21 cellular contexts compared by ENCODE assay signal in genomic region chr17:69715656-69716055, GRCh38.
"Had no signal": no experiment of that assay in that cellular context is flagged by ENCODE, and none has a peak within 500 bp of the region (broad histone marks: within the 10 kb centered on the region; RNA-seq: fewer than 3 reads in every experiment).

No MANE protein-coding gene starts in this region.

- H3K9me3 ChIP-seq: esophagus muscularis mucosa, gastrocnemius medialis, heart right ventricle, pancreas, uterus had no signal

- H3K36me3 Mint-ChIP-seq: natural killer cell; stimulated activated effector memory CD8-positive, alpha-beta T cell treated with anti-CD3 and anti-CD28 coated beads, Interleukin-12 subunit alpha, Interleukin-12 subunit beta, amount 100 ng/mL, for 72 hours; type B pancreatic cell had no signal

- DNase-seq: cortex of kidney; dorsolateral prefrontal cortex; effector memory CD4-positive, alpha-beta T cell; gastrocnemius medialis; heart right ventricle; hypothalamus; mammary epithelial cell; natural killer cell; occipital lobe; pancreas; right cardiac atrium; small intestine; stimulated activated CD4-positive, alpha-beta T cell treated with anti-CD3 and anti-CD28 coated beads, Interleukin-4, amount 100 ng/mL, for 1 hour; stimulated activated CD8-positive, alpha-beta memory T cell treated with anti-CD3 and anti-CD28 coated beads, Interleukin-4, amount 100 ng/mL, for 48 hours; uterus had no signal

- H3K4me1 ChIP-seq: uterus had no signal

- H3K4me3 ChIP-seq: dorsolateral prefrontal cortex, esophagus muscularis mucosa, gastrocnemius medialis, heart right ventricle, pancreas, uterus had no signal

- H3K4me3 Mint-ChIP-seq: natural killer cell; stimulated activated effector memory CD8-positive, alpha-beta T cell treated with anti-CD3 and anti-CD28 coated beads, Interleukin-12 subunit alpha, Interleukin-12 subunit beta, amount 100 ng/mL, for 72 hours; type B pancreatic cell had no signal

- H3K27me3 ChIP-seq: dorsolateral prefrontal cortex, esophagus muscularis mucosa, gastrocnemius medialis, heart right ventricle, pancreas, uterus had no signal

- H3K27ac Mint-ChIP-seq: natural killer cell; progenitor cell of endocrine pancreas; stimulated activated effector memory CD8-positive, alpha-beta T cell treated with anti-CD3 and anti-CD28 coated beads, Interleukin-12 subunit alpha, Interleukin-12 subunit beta, amount 100 ng/mL, for 72 hours; type B pancreatic cell had no signal

- H3K27me3 Mint-ChIP-seq: progenitor cell of endocrine pancreas, type B pancreatic cell had no signal

- H3K36me3 ChIP-seq: esophagus muscularis mucosa, gastrocnemius medialis, heart right ventricle, pancreas, uterus had no signal

- H3K27ac ChIP-seq: dorsolateral prefrontal cortex, epithelial cell of prostate, esophagus muscularis mucosa, gastrocnemius medialis, heart right ventricle, uterus had no signal

- H3K9me3 Mint-ChIP-seq: natural killer cell; stimulated activated effector memory CD8-positive, alpha-beta T cell treated with anti-CD3 and anti-CD28 coated beads, Interleukin-12 subunit alpha, Interleukin-12 subunit beta, amount 100 ng/mL, for 72 hours had no signal

- H3K4me1 Mint-ChIP-seq: natural killer cell; stimulated activated effector memory CD8-positive, alpha-beta T cell treated with anti-CD3 and anti-CD28 coated beads, Interleukin-12 subunit alpha, Interleukin-12 subunit beta, amount 100 ng/mL, for 72 hours had no signal

- ATAC-seq: gastrocnemius medialis; heart right ventricle; left lobe of liver; natural killer cell; pancreas; right cardiac atrium; stimulated activated effector memory CD8-positive, alpha-beta T cell treated with anti-CD3 and anti-CD28 coated beads, Interleukin-12 subunit alpha, Interleukin-12 subunit beta, amount 100 ng/mL, for 72 hours had no signal
